Comparison of ENCODE assay signal across 26 cellular contexts in genomic region chr16:86730086-86730485, GRCh38.
"Had no signal": no experiment of that assay in that cellular context is flagged by ENCODE, and none has a peak within 500 bp of the region (broad histone marks: within the 10 kb centered on the region; RNA-seq: fewer than 3 reads in every experiment).

No MANE protein-coding gene starts in this region.

- H3K4me2 ChIP-seq: hepatocyte had no signal

- H3K36me3 Mint-ChIP-seq: immature natural killer cell, mesothelial cell of epicardium had no signal

- H3K36me3 ChIP-seq: colonic mucosa, esophagus squamous epithelium, gastrocnemius medialis, heart left ventricle, left lung, lower lobe of right lung had no signal

- H3K9me3 ChIP-seq: colonic mucosa, esophagus squamous epithelium, gastrocnemius medialis, heart left ventricle, left lung, lower lobe of right lung, mucosa of descending colon had no signal

- H3K4me1 Mint-ChIP-seq: immature natural killer cell had no signal

- H3K4me3 ChIP-seq: colonic mucosa, esophagus squamous epithelium, gastrocnemius medialis, heart left ventricle, hepatocyte, left lung, lower lobe of right lung, mucosa of descending colon had no signal

- H3K4me1 ChIP-seq: colonic mucosa, esophagus squamous epithelium, left lung, lower lobe of right lung had no signal

- H3K79me2 ChIP-seq: hepatocyte had no signal

- H3K27ac ChIP-seq: colonic mucosa, epithelial cell of prostate, esophagus squamous epithelium, heart left ventricle, hepatocyte, left lung, lower lobe of right lung had no signal

- DNase-seq: colonic mucosa; cortex of kidney; effector CD8-positive, alpha-beta T cell; effector memory CD8-positive, alpha-beta T cell; endodermal cell; erythroblast; esophagus squamous epithelium; foreskin fibroblast; foreskin melanocyte; gastrocnemius medialis; heart left ventricle; hypothalamus; immature natural killer cell; islet precursor cell; kidney; kidney glomerular epithelial cell; left colon; left lung; left ventricle myocardium superior; lower lobe of right lung; mesenchymal stem cell; mucosa of descending colon had no signal

- H3K4me3 Mint-ChIP-seq: dendritic cell treated with granulocyte-macrophage colony-stimulating factor and Interleukin-4, amounts not matched to agents 40 ng/mL and 50 ng/mL, for 4 days; effector memory CD8-positive, alpha-beta T cell; endodermal cell; immature natural killer cell; mesothelial cell of epicardium had no signal

- H3K9me3 Mint-ChIP-seq: dendritic cell treated with granulocyte-macrophage colony-stimulating factor and Interleukin-4, amounts not matched to agents 40 ng/mL and 50 ng/mL, for 4 days; effector memory CD8-positive, alpha-beta T cell; endodermal cell; mesothelial cell of epicardium had no signal

- H2AFZ ChIP-seq: hepatocyte had no signal

- H3K27ac Mint-ChIP-seq: dendritic cell treated with granulocyte-macrophage colony-stimulating factor and Interleukin-4, amounts not matched to agents 40 ng/mL and 50 ng/mL, for 4 days; effector memory CD8-positive, alpha-beta T cell; endodermal cell; immature natural killer cell; mesothelial cell of epicardium had no signal
